ENCODE assay signal across 1 cellular context in genomic region chr10:16155761-16156322, GRCh38.
TF ChIP-seq lines count a peak whose summit lies in the region.

No MANE protein-coding gene starts in this region.

TF ChIP-seq in GM23338, 12 proteins besides CTCF, POLR2A, EP300 and RAD21 (continued from another document):
- TF ChIP-seq POLR2AphosphoS5 (IDR thresholded peaks at IDR 0.05; ENCODE audit: low read depth) (no peak), CREB1 (CRISPR knock-in tag; IDR thresholded peaks at IDR 0.05; ENCODE audit: low read depth) (no peak), NANOG (IDR thresholded peaks at IDR 0.05; ENCODE audit: borderline replicate concordance) (no peak), STAT1 (IDR thresholded peaks at IDR 0.05; ENCODE audit: unreplicated experiment) (no peak), EZH2phosphoT487 (IDR thresholded peaks at IDR 0.05; ENCODE audit: unreplicated experiment) (no peak), ZNF114 (CRISPR knock-in tag; IDR thresholded peaks at IDR 0.05) (no peak), ZNF462 (CRISPR knock-in tag; IDR thresholded peaks at IDR 0.05) (no peak)
